ENCODE assay signal across 16 cellular contexts in genomic region chr12:44295958-44296623, GRCh38.
A peak's percentile ranks its signal among the peaks of the same experiment; 100 is the strongest.
DNase-seq lines count a peak whose midpoint lies in the region; ATAC-seq and TF ChIP-seq lines count a peak whose summit lies in the region.
"Had no signal": no experiment of that assay in that cellular context is flagged by ENCODE, and none has a peak within 500 bp of the region (broad histone marks: within the 10 kb centered on the region; RNA-seq: fewer than 3 reads in every experiment).

No MANE protein-coding gene starts in this region.

- H3K27ac Mint-ChIP-seq in Caco-2 (ENCODE audit: unreplicated experiment) (peak overlapping the region; percentile 79), endodermal cell (peak overlapping the region; percentile 5)
- peak overlapping the region; percentile 76 for H3K27ac Mint-ChIP-seq in stimulated activated memory B cell treated with anti-CD40 and anti-IgM and Interleukin-4, amounts not matched to agents 10 μg/mL and 1 μg/mL and 100 μg/mL, for 72 hours
- H3K27ac Mint-ChIP-seq: CD14-positive monocyte; CD8-positive, alpha-beta T cell; GM23338 had no signal

- no peaks in the 10 kb centered on the region for H3K27me3 ChIP-seq in Caco-2 (replicated peaks; ENCODE audit: control insufficient read depth, insufficient read depth, low read length)
- no peaks in the 10 kb centered on the region for H3K27me3 ChIP-seq in endodermal cell (ENCODE audit: control insufficient read depth, insufficient read depth, low read length, poor library complexity, severe bottlenecking)
- H3K27me3 ChIP-seq in right lobe of liver, result no peaks in the 10 kb centered on the region

- H3K4me1 Mint-ChIP-seq in Caco-2 (ENCODE audit: low read depth, unreplicated experiment), result no peaks in the 10 kb centered on the region
- peaks cover 2% of the 10 kb centered on the region for H3K4me1 Mint-ChIP-seq in endodermal cell
- H3K4me1 Mint-ChIP-seq in stimulated activated memory B cell treated with anti-CD40 and anti-IgM and Interleukin-4, amounts not matched to agents 10 μg/mL and 1 μg/mL and 100 μg/mL, for 72 hours, result peaks cover 22% of the 10 kb centered on the region
- H3K4me1 Mint-ChIP-seq: CD14-positive monocyte had no signal

- CTCF ChIA-PET in Caco-2 (lab: Charles Lee), result no interaction called here

- BruUV-seq in Caco-2 (replicated peaks; lab: Mats Ljungman, UMichigan), result TSS peak; percentile 66

- TF ChIP-seq POLR2A in right lobe of liver (IDR thresholded peaks at IDR 0.05), result no peak

- H3K27ac ChIP-seq in endodermal cell (ENCODE audit: low read depth, low read length) (no peak overlapping the region), right lobe of liver (peak overlapping the region in 1 of 3 donors; percentile 5)
- H3K27ac ChIP-seq: 22Rv1 had no signal

- peak; percentile 39 to 73 (median 68) for ATAC-seq in right lobe of liver
- ATAC-seq in stimulated activated memory B cell treated with anti-CD40 and anti-IgM and Interleukin-4, amounts not matched to agents 10 μg/mL and 1 μg/mL and 100 μg/mL, for 72 hours, result no peak
- no peak for ATAC-seq in GM18909 (IDR thresholded peaks at IDR 0.05; ENCODE audit: poor library complexity, unreplicated experiment)
- ATAC-seq in GM19023 (IDR thresholded peaks at IDR 0.05; ENCODE audit: unreplicated experiment), result no peak
- ATAC-seq: CD8-positive, alpha-beta T cell; GM23338 had no signal

- no peak overlapping the region for H3K9ac ChIP-seq in endodermal cell (ENCODE audit: extremely low read depth, low read length, poor library complexity, severe bottlenecking)

- peaks cover 6% of the 10 kb centered on the region for H3K36me3 Mint-ChIP-seq in Caco-2 (ENCODE audit: insufficient read depth, unreplicated experiment)
- H3K36me3 Mint-ChIP-seq in endodermal cell (ENCODE audit: low read depth), result no peaks in the 10 kb centered on the region
- peaks cover 10% of the 10 kb centered on the region for H3K36me3 Mint-ChIP-seq in stimulated activated memory B cell treated with anti-CD40 and anti-IgM and Interleukin-4, amounts not matched to agents 10 μg/mL and 1 μg/mL and 100 μg/mL, for 72 hours
- H3K36me3 Mint-ChIP-seq: CD14-positive monocyte had no signal

- H3K4me1 ChIP-seq in Caco-2, result peaks cover 27% of the 10 kb centered on the region
- no peaks in the 10 kb centered on the region for H3K4me1 ChIP-seq in endodermal cell (ENCODE audit: control insufficient read depth, insufficient read depth, low read length)
- no peaks in the 10 kb centered on the region for H3K4me1 ChIP-seq in right lobe of liver

- H3K36me3 ChIP-seq in Caco-2 (ENCODE audit: control insufficient read depth, insufficient read depth, low read length), result no peaks in the 10 kb centered on the region
- H3K36me3 ChIP-seq in endodermal cell (ENCODE audit: control insufficient read depth, insufficient read depth, low read length), result no peaks in the 10 kb centered on the region
- H3K36me3 ChIP-seq in right lobe of liver, result no peaks in the 10 kb centered on the region

- H3K9me3 Mint-ChIP-seq in Caco-2 (ENCODE audit: unreplicated experiment) (peaks cover 12% of the 10 kb centered on the region), endodermal cell (no peaks in the 10 kb centered on the region)
- peaks cover 9% of the 10 kb centered on the region for H3K9me3 Mint-ChIP-seq in stimulated activated memory B cell treated with anti-CD40 and anti-IgM and Interleukin-4, amounts not matched to agents 10 μg/mL and 1 μg/mL and 100 μg/mL, for 72 hours

- WGBS in endodermal cell (ENCODE audit: insufficient coverage in 1 of 2, insufficient read length in 1 of 2), 2 experiments, result 90 to 94% methylated on average over 4 of the region's 4 CpGs
- WGBS in right lobe of liver (ENCODE audit: insufficient coverage, low coverage, low lambda C conversion rate, missing lambda C conversion rate), result 80% methylated on average over 1 of the region's 4 CpGs

- H3K9me3 ChIP-seq in Caco-2 (no peaks in the 10 kb centered on the region), endodermal cell (ENCODE audit: control insufficient read depth, low read length) (no peaks in the 10 kb centered on the region), right lobe of liver (no peaks in the 10 kb centered on the region)

- H3K27me3 Mint-ChIP-seq in Caco-2 (ENCODE audit: insufficient read depth, unreplicated experiment) (no peaks in the 10 kb centered on the region), endodermal cell (ENCODE audit: insufficient read depth) (no peaks in the 10 kb centered on the region)
- no peaks in the 10 kb centered on the region for H3K27me3 Mint-ChIP-seq in stimulated activated memory B cell treated with anti-CD40 and anti-IgM and Interleukin-4, amounts not matched to agents 10 μg/mL and 1 μg/mL and 100 μg/mL, for 72 hours

- no peak overlapping the region for H3K4me3 ChIP-seq in Caco-2 (ENCODE audit: low read depth, low read length)
- H3K4me3 ChIP-seq in endodermal cell (ENCODE audit: low read length), result no peak overlapping the region
- no peak overlapping the region for H3K4me3 ChIP-seq in right lobe of liver
- H3K4me3 ChIP-seq: GM23338 had no signal

- TF ChIP-seq CTCF in Caco-2 (IDR thresholded peaks at IDR 0.05; ENCODE audit: insufficient read depth in 1 of 2, low read depth in 1 of 2, low read length in 1 of 2, severe bottlenecking in 1 of 2, unreplicated experiment in 1 of 2) (no peak), endodermal cell (conservative IDR thresholded peaks at IDR 0.05) (no peak), right lobe of liver (IDR thresholded peaks at IDR 0.05) (no peak)

- intact Hi-C loops in Caco-2 (cut with micrococcal nuclease; ENCODE audit: unreplicated experiment), result loop anchor here (1.0 kb wide), 1 partner anchor 35 kb away; no protein-coding TSS in a partner anchor
- intact Hi-C loops in right lobe of liver (cut with DNase I), result no loop called here

- peak overlapping the region; percentile 35 for H3K4me3 Mint-ChIP-seq in Caco-2 (ENCODE audit: unreplicated experiment)
- no peak overlapping the region for H3K4me3 Mint-ChIP-seq in endodermal cell
- H3K4me3 Mint-ChIP-seq in stimulated activated memory B cell treated with anti-CD40 and anti-IgM and Interleukin-4, amounts not matched to agents 10 μg/mL and 1 μg/mL and 100 μg/mL, for 72 hours, result no peak overlapping the region
- H3K4me3 Mint-ChIP-seq: CD14-positive monocyte; CD8-positive, alpha-beta T cell; GM23338 had no signal

- DNase-seq in Caco-2, result no peak
- DNase-seq in endodermal cell, result no peak
- DNase-seq in right lobe of liver, result peak in 1 of 3 donors; percentile 50
- DNase-seq in RPMI8226, result no peak
- DNase-seq: CD8-positive, alpha-beta T cell; COR-L47; DND-41; GDM1; H7; IMR-90 had no signal

- POLR2A ChIA-PET in Caco-2 (lab: Charles Lee), result no interaction called here

Comparison
In these comparisons a context has a peak if more than half of its experiments do, and no peak if none do; other contexts are left out.
1. H3K27ac Mint-ChIP-seq: peak in every context shown above with its lines; median percentile 79 in Caco-2; 76 in stimulated activated memory B cell treated with anti-CD40 and anti-IgM and Interleukin-4, amounts not matched to agents 10 μg/mL and 1 μg/mL and 100 μg/mL, for 72 hours; 5 in endodermal cell.
2. ATAC-seq: peak in right lobe of liver (4 of 4); none in stimulated activated memory B cell treated with anti-CD40 and anti-IgM and Interleukin-4, amounts not matched to agents 10 μg/mL and 1 μg/mL and 100 μg/mL, for 72 hours (single experiment), GM18909 (single experiment) and GM19023 (single experiment).